In the genomic region with DNA sequence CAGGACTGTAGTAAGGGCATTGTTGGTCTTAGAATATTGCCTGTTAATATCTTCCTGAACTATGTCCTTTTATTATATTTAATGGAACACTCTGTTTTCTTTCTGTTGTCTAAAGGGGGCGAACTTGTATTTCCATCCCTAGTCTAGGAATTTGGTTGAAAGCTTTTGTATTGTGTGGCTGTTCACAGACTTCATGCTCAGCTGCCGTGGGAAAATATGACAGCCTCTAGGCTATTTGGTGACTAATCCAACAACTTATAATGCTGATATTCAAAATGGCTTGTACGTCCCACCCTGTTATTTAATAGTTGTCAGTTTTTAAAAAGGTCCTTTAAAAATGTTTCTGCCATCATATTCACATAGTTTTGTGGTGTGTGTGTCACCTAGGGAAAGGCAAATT, we compare ENCODE assay signal across 11 cellular contexts.
DNase-seq lines count a peak whose midpoint lies in the region; ATAC-seq and TF ChIP-seq lines count a peak whose summit lies in the region.
"Had no signal": no experiment of that assay in that cellular context is flagged by ENCODE, and none has a peak within 500 bp of the region (broad histone marks: within the 10 kb centered on the region; RNA-seq: fewer than 3 reads in every experiment).

No MANE protein-coding gene starts in this region.

- no peaks in the 10 kb centered on the region for H3K27me3 Mint-ChIP-seq in activated naive CD4-positive, alpha-beta T cell treated with anti-CD3 and anti-CD28 coated beads for 36 hours (ENCODE audit: low read depth)
- H3K27me3 Mint-ChIP-seq: central memory CD8-positive, alpha-beta T cell had no signal

- H3K4me1 ChIP-seq in right atrium auricular region, result peaks cover 0 to 79% of the 10 kb centered on the region in 2 donors
- peaks cover 38 to 55% of the 10 kb centered on the region in 2 donors for H3K4me1 ChIP-seq in thyroid gland
- H3K4me1 ChIP-seq: prostate gland had no signal

- 39 to 47% methylated on average over 3 of the region's 3 CpGs for WGBS in thyroid gland, 2 donors

- H3K27me3 ChIP-seq in right atrium auricular region, result no peaks in the 10 kb centered on the region
- H3K27me3 ChIP-seq in thyroid gland, result no peaks in the 10 kb centered on the region
- H3K27me3 ChIP-seq: upper lobe of left lung had no signal

- H3K9me3 Mint-ChIP-seq in activated naive CD4-positive, alpha-beta T cell treated with anti-CD3 and anti-CD28 coated beads for 36 hours, result no peaks in the 10 kb centered on the region
- H3K9me3 Mint-ChIP-seq: central memory CD8-positive, alpha-beta T cell had no signal

- H3K36me3 Mint-ChIP-seq in activated naive CD4-positive, alpha-beta T cell treated with anti-CD3 and anti-CD28 coated beads for 36 hours (ENCODE audit: low read depth), result peaks cover 15% of the 10 kb centered on the region

- H3K36me3 ChIP-seq in right atrium auricular region (peaks cover 6% of the 10 kb centered on the region), thyroid gland (no peaks in the 10 kb centered on the region)
- H3K36me3 ChIP-seq: prostate gland had no signal

- ATAC-seq in HG02884 (IDR thresholded peaks at IDR 0.05; ENCODE audit: unreplicated experiment), result no peak

- DNase-seq in HS-27A (ENCODE audit: low read depth), result peak; percentile 66
- no peak for DNase-seq in right atrium auricular region (ENCODE audit: low spot score)
- no peak for DNase-seq in thyroid gland
- DNase-seq in NCI-H2227 treated with DMSO at 0.1 percent for 48 hours (lab: John Stamatoyannopoulos, UW), result no peak
- DNase-seq in activated naive CD4-positive, alpha-beta T cell treated with anti-CD3 and anti-CD28 coated beads for 36 hours, result no peak
- DNase-seq: upper lobe of left lung had no signal

- peaks cover 26% of the 10 kb centered on the region for H3K4me1 Mint-ChIP-seq in activated naive CD4-positive, alpha-beta T cell treated with anti-CD3 and anti-CD28 coated beads for 36 hours (ENCODE audit: low read depth)

- intact Hi-C loops in thyroid gland (cut with DNase I), result no loop called here
- intact Hi-C loops in activated naive CD4-positive, alpha-beta T cell treated with anti-CD3 and anti-CD28 coated beads for 36 hours (cut with micrococcal nuclease), result no loop called here

- TF ChIP-seq CTCF in VCaP (conservative IDR thresholded peaks at IDR 0.05) (peak; percentile 45), right atrium auricular region (IDR thresholded peaks at IDR 0.05) (peak in 1 of 2 donors; percentile 45), thyroid gland (IDR thresholded peaks at IDR 0.05) (peak in 3 of 6 experiments; percentile 23 to 44 (median 24))

- H3K4me3 Mint-ChIP-seq in activated naive CD4-positive, alpha-beta T cell treated with anti-CD3 and anti-CD28 coated beads for 36 hours, result no peak overlapping the region
- H3K4me3 Mint-ChIP-seq: central memory CD8-positive, alpha-beta T cell had no signal

- H3K27ac ChIP-seq in VCaP (no peak overlapping the region), right atrium auricular region (peak overlapping the region; percentile 28 to 44), thyroid gland (peak overlapping the region in 2 of 3 donors; percentile 68 to 87)
- H3K27ac ChIP-seq: prostate gland, SK-N-MC had no signal

- H3K4me3 ChIP-seq in right atrium auricular region (no peak overlapping the region), thyroid gland (replicated peaks in 1 of 3) (no peak overlapping the region)
- H3K4me3 ChIP-seq: prostate gland, SK-N-MC, upper lobe of left lung had no signal

- H3K9me3 ChIP-seq in right atrium auricular region (no peaks in the 10 kb centered on the region), thyroid gland (no peaks in the 10 kb centered on the region)
- H3K9me3 ChIP-seq: prostate gland, upper lobe of left lung had no signal

- no peak overlapping the region for H3K27ac Mint-ChIP-seq in activated naive CD4-positive, alpha-beta T cell treated with anti-CD3 and anti-CD28 coated beads for 36 hours

- CTCF ChIA-PET in activated naive CD4-positive, alpha-beta T cell treated with anti-CD3 and anti-CD28 coated beads for 36 hours (lab: Charles Lee), result interaction anchor here (0.8 kb wide), 1 partner anchor 13 kb away, joined by 3 read pairs; no protein-coding TSS in a partner anchor

- TF ChIP-seq POLR2A in thyroid gland (IDR thresholded peaks at IDR 0.05), result no peak
